11 cellular contexts compared by ENCODE assay signal in the genomic region with DNA sequence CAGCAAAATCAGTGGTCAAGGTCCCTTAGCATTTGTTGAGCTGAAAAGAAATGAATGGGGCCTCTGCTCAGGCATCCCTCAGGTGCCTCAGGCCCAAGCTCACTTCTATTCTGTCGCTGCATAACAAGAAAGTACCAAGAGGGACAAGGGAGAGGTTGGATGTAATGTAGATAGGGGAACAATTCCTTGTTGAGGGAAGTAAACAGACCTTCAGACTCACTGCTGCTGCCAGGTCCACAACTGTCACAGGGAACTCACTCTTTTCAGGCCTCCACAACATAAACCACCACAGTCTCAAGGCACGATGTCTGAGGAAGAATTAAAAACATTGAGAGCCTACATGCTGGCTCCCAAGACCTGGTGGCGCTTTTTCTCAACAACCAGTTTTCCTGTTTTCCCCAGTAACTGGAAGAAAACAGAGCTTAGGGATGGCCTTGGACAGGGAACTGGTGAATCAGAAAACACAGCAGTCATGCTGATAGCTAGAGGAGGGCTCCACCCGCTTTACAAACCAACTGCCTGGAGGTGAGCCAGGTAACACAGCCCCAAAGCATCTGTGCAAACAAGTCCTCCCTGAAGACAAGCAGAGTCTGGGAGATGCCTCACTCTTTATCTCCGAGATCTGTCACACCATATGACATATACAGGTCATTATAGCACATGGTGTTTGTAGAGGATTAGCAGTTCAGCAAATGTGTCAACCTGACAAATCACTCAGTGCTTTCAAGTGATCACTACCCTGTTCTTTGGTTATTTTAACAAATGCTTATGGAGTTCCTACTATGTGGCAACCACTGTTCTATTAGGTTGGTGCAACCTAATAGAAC. TPM values are rescaled to one million over a fixed set of nuclear protein-coding genes. Genes with fewer than 3 reads are reported as not detected.
DNase-seq lines count a peak whose midpoint lies in the region; ATAC-seq and TF ChIP-seq lines count a peak whose summit lies in the region.
"Had no signal": no experiment of that assay in that cellular context is flagged by ENCODE, and none has a peak within 500 bp of the region (broad histone marks: within the 10 kb centered on the region; RNA-seq: fewer than 3 reads in every experiment).

No MANE protein-coding gene starts in this region.

- no peaks in the 10 kb centered on the region for H3K4me1 Mint-ChIP-seq in T-helper 17 cell

- H3K79me2 ChIP-seq in mammary epithelial cell (ENCODE audit: insufficient read depth, low read length): no peaks in the 10 kb centered on the region

- H3K27me3 Mint-ChIP-seq in T-helper 17 cell: no peaks in the 10 kb centered on the region
- H3K27me3 Mint-ChIP-seq: dendritic cell treated with granulocyte-macrophage colony-stimulating factor and Interleukin-4, amounts not matched to agents 40 ng/mL and 50 ng/mL, for 4 days had no signal

- H3K9ac ChIP-seq in mammary epithelial cell (ENCODE audit: insufficient read depth, low read length): no peak overlapping the region
- no peak overlapping the region for H3K9ac ChIP-seq in mucosa of rectum (ENCODE audit: low read depth in 1 of 2, low read length in 2 of 2)

- CTCF ChIA-PET in mammary epithelial cell (lab: Charles Lee; ENCODE audit: low non-redundant PET): interaction anchor here (0.6 kb wide), 1 partner anchor 55 kb away, joined by 3 read pairs; no protein-coding TSS in a partner anchor

- H3K4me1 ChIP-seq in mammary epithelial cell (ENCODE audit: insufficient read depth, low read length) (peaks cover 5% of the 10 kb centered on the region), mucosa of rectum (ENCODE audit: control insufficient read depth in 2 of 2, insufficient read depth in 2 of 2, low read length in 2 of 2) (no peaks in the 10 kb centered on the region)

- 38% methylated on average over 5 of the region's 5 CpGs for WGBS in mammary epithelial cell (ENCODE audit: low coverage, missing lambda C conversion rate)

- in situ Hi-C loops in mammary epithelial cell (cut with MboI; ENCODE audit: low sequenced_read_pairs in 2 of 2): no loop called here

- H3K27ac ChIP-seq in mammary epithelial cell (ENCODE audit: insufficient read depth, low read depth, low read length): peak overlapping the region; percentile 32
- H3K27ac ChIP-seq in mucosa of rectum (ENCODE audit: low read depth in 2 of 2, low read length in 2 of 2): peak overlapping the region; percentile 40 to 56

- intact Hi-C loops in mammary epithelial cell (cut with micrococcal nuclease): loop anchor here (2.0 kb wide), 1 partner anchor 43 kb away; no protein-coding TSS in a partner anchor

- no peak overlapping the region for H3K27ac Mint-ChIP-seq in T-helper 17 cell
- H3K27ac Mint-ChIP-seq: dendritic cell treated with granulocyte-macrophage colony-stimulating factor and Interleukin-4, amounts not matched to agents 40 ng/mL and 50 ng/mL, for 4 days had no signal

- H3K27me3 ChIP-seq in mammary epithelial cell (ENCODE audit: insufficient read depth, low read length) (no peaks in the 10 kb centered on the region), mucosa of rectum (ENCODE audit: control insufficient read depth in 2 of 2, insufficient read depth in 2 of 2, low read length in 2 of 2) (peaks cover 0 to 7% of the 10 kb centered on the region in 2 donors)

- peak; percentile 37 for DNase-seq in GM04504 (ENCODE audit: low read depth)
- peak; percentile 95 for DNase-seq in NCI-H345 treated with DMSO at 0.1 percent for 48 hours (lab: John Stamatoyannopoulos, UW; ENCODE audit: unreplicated experiment)
- peak; percentile 63 for DNase-seq in mammary epithelial cell
- DNase-seq in OCI-M1 (lab: John Stamatoyannopoulos, UW): no peak
- DNase-seq in NCI-H1105 (lab: John Stamatoyannopoulos, UW): no peak
- DNase-seq in T-helper 9 cell: no peak
- DNase-seq in T-helper 17 cell: no peak

- H3K4me3 ChIP-seq in mammary epithelial cell (replicated peaks in 1 of 3; ENCODE audit: insufficient read depth in 1 of 3, low read depth in 2 of 3, low read length in 3 of 3): no peak overlapping the region
- no peak overlapping the region for H3K4me3 ChIP-seq in mucosa of rectum (ENCODE audit: low read length in 2 of 2)

- H3K36me3 Mint-ChIP-seq in T-helper 17 cell (ENCODE audit: low read depth): no peaks in the 10 kb centered on the region

- no peaks in the 10 kb centered on the region for H4K20me1 ChIP-seq in mammary epithelial cell (ENCODE audit: insufficient read depth, low read length)

- no peak overlapping the region for H3K4me3 Mint-ChIP-seq in T-helper 17 cell
- H3K4me3 Mint-ChIP-seq: dendritic cell treated with granulocyte-macrophage colony-stimulating factor and Interleukin-4, amounts not matched to agents 40 ng/mL and 50 ng/mL, for 4 days had no signal

- no peak for TF ChIP-seq CTCF in mammary epithelial cell (conservative IDR thresholded peaks at IDR 0.05 in 1 of 2, IDR thresholded peaks at IDR 0.05 in 1 of 2; ENCODE audit: extremely low read depth in 1 of 2, insufficient read depth in 1 of 2, low read depth in 1 of 2, low read length in 2 of 2)

- H3K9me3 ChIP-seq in mammary epithelial cell (replicated peaks; ENCODE audit: insufficient read depth, low read length) (peaks cover 3% of the 10 kb centered on the region), mucosa of rectum (ENCODE audit: control insufficient read depth in 2 of 2, low read length in 2 of 2) (no peaks in the 10 kb centered on the region), T-helper 17 cell (ENCODE audit: control insufficient read depth, low read length, poor library complexity, severe bottlenecking) (no peaks in the 10 kb centered on the region)

- H3K4me2 ChIP-seq in mammary epithelial cell (ENCODE audit: insufficient read depth, low read depth, low read length): no peak overlapping the region

- no TSS peak for BruUV-seq in mammary epithelial cell (replicated peaks; lab: Mats Ljungman, UMichigan)

- dilution Hi-C loops in mammary epithelial cell (cut with HindIII; ENCODE audit: low sequenced_read_pairs): no loop called here

- H2AFZ ChIP-seq in mammary epithelial cell (ENCODE audit: low read depth, low read length): peak overlapping the region; percentile 33

- ATAC-seq in T-helper 17 cell: no peak

- no peaks in the 10 kb centered on the region for H3K36me3 ChIP-seq in mammary epithelial cell (ENCODE audit: insufficient read depth, low read length)
- H3K36me3 ChIP-seq in mucosa of rectum (ENCODE audit: control insufficient read depth in 2 of 2, insufficient read depth in 2 of 2, low read length in 2 of 2): no peaks in the 10 kb centered on the region

RNA-seq across cellular contexts. Expression of a gene that starts 14.3 kb away (rescaled TPM):
- total RNA-seq in mammary epithelial cell (not detected), T-helper 17 cell (not detected)
- polyA plus RNA-seq in mammary epithelial cell: not detected
- not detected for polyA minus RNA-seq in mammary epithelial cell
- total RNA-seq: renal cortical epithelial cell; T-helper 1 cell treated with Interleukin-12 subunit alpha and Interleukin-12 subunit beta and Interleukin-4 antibody, amounts not matched to agents 30 ng/mL and 1 ng/mL, for 36 hours had no signal

RNA-seq across cellular contexts. Expression of a gene that starts 39.9 kb away (rescaled TPM):
- total RNA-seq in mammary epithelial cell (under 1 TPM in 1 of 2 donors, not detected in 1; 0.26 TPM), T-helper 17 cell (under 1 TPM in 1 of 2 donors, not detected in 1; 0.17 TPM)
- 0.03 TPM for polyA plus RNA-seq in mammary epithelial cell
- polyA minus RNA-seq in mammary epithelial cell: not detected
- total RNA-seq: T-helper 1 cell treated with Interleukin-12 subunit alpha and Interleukin-12 subunit beta and Interleukin-4 antibody, amounts not matched to agents 30 ng/mL and 1 ng/mL, for 36 hours had no signal

RNA-seq across cellular contexts. Expression of a gene that starts 42.9 kb away (rescaled TPM):
- total RNA-seq in mammary epithelial cell (not detected), T-helper 17 cell (not detected)
- polyA plus RNA-seq in mammary epithelial cell: not detected
- not detected for polyA minus RNA-seq in mammary epithelial cell
- total RNA-seq: renal cortical epithelial cell; T-helper 1 cell treated with Interleukin-12 subunit alpha and Interleukin-12 subunit beta and Interleukin-4 antibody, amounts not matched to agents 30 ng/mL and 1 ng/mL, for 36 hours had no signal

RNA-seq across cellular contexts. Expression of a gene that starts 48.0 kb away (rescaled TPM):
- not detected for total RNA-seq in mammary epithelial cell
- not detected for polyA plus RNA-seq in mammary epithelial cell
- polyA minus RNA-seq in mammary epithelial cell: not detected
- total RNA-seq in T-helper 17 cell: not detected
- total RNA-seq: renal cortical epithelial cell; T-helper 1 cell treated with Interleukin-12 subunit alpha and Interleukin-12 subunit beta and Interleukin-4 antibody, amounts not matched to agents 30 ng/mL and 1 ng/mL, for 36 hours had no signal

Comparison
In these comparisons a context has a peak if more than half of its experiments do, and no peak if none do; other contexts are left out.
1. DNase-seq: peak in GM04504 (single experiment), NCI-H345 treated with DMSO at 0.1 percent for 48 hours (single experiment) and mammary epithelial cell (single experiment); none in OCI-M1 (single experiment), NCI-H1105 (single experiment), T-helper 9 cell (single experiment) and T-helper 17 cell (0 of 3).